8 cellular contexts compared by ENCODE assay signal in the genomic region with DNA sequence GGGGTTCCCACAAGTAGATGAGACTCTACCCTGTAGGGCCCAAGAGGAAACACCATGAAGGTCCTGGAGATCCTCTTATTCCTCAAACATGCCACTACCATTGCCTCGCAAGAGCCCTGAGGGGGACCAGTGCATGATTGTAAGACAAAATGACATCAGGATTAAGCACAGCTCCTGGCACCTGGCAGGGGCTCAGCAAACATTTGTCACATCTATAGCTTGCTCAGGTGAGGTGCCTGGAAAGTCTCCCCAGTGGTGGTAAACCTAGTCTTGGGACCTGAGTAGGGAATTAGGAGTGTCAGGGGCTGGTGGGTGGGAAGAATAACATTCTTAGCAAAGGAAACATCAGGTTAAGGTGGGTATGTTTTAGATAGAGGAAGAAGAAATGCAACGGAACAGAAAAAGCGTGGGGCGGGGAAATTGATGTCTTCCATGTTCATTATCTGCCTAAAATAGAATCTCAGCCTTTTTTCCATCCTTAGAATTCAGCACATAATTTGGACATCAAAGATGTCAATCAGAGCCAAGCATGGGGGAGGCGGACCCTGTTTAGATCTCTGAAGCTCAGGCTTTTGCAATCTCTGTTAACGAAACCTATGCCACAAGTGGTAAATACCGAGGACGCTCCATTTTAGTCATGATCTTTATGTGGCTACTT. TPM values are rescaled to one million over a fixed set of nuclear protein-coding genes. Genes with fewer than 3 reads are reported as not detected.
DNase-seq lines count a peak whose midpoint lies in the region; ATAC-seq and TF ChIP-seq lines count a peak whose summit lies in the region.

No MANE protein-coding gene starts in this region.

- H3K9me3 Mint-ChIP-seq in CD4-positive, alpha-beta T cell = no peaks in the 10 kb centered on the region
- no peaks in the 10 kb centered on the region for H3K9me3 Mint-ChIP-seq in memory B cell

- no peak for DNase-seq in CD4-positive, alpha-beta T cell
- DNase-seq in Karpas-422 (no peak), body of pancreas (peak in 1 of 4 donors; percentile 19), memory B cell (ENCODE audit: low spot score in 2 of 2) (no peak), aorta (no peak), EL (no peak), HT-29 (ENCODE audit: low spot score) (no peak), ecto neural progenitor cell (ENCODE audit: low spot score) (no peak)

- CTCF ChIA-PET in CD4-positive, alpha-beta T cell (lab: Charles Lee) = interaction anchor here (1.2 to 1.5 kb wide), 3 partner anchors 21 to 203 kb away, joined by 3 to 5 read pairs (median 4); a partner anchor contains a TSS

- no peak for ATAC-seq in CD4-positive, alpha-beta T cell (ENCODE audit: poor library complexity)
- ATAC-seq in body of pancreas (no peak), memory B cell (ENCODE audit: low read depth) (no peak), aorta (ENCODE audit: low FRiP score) (no peak)

- 10 to 20% methylated on average over 8 of the region's 8 CpGs for WGBS in body of pancreas, 2 donors
- 17 to 18% methylated on average over 8 of the region's 8 CpGs for WGBS in aorta, 2 donors

- H3K4me1 ChIP-seq in Karpas-422 (ENCODE audit: low read length) = peaks cover 10% of the 10 kb centered on the region
- peaks cover 12% of the 10 kb centered on the region for H3K4me1 ChIP-seq in body of pancreas
- H3K4me1 ChIP-seq in aorta (ENCODE audit: control insufficient read depth in 1 of 2, insufficient read depth in 2 of 2, low read length in 2 of 2) = no peaks in the 10 kb centered on the region

- peak overlapping the region; percentile 57 for H3K27ac ChIP-seq in CD4-positive, alpha-beta T cell (ENCODE audit: low read depth, low read length)
- no peak overlapping the region for H3K27ac ChIP-seq in Karpas-422 (ENCODE audit: low read length)
- H3K27ac ChIP-seq in body of pancreas = peak overlapping the region in 3 of 4 donors; percentile 65 to 88 (median 86)
- H3K27ac ChIP-seq in aorta (ENCODE audit: low read depth in 1 of 2, low read length in 2 of 2) = no peak overlapping the region

- no peaks in the 10 kb centered on the region for H4K20me1 ChIP-seq in Karpas-422 (ENCODE audit: insufficient read depth, low read depth, low read length)

- no peaks in the 10 kb centered on the region for H3K36me3 Mint-ChIP-seq in CD4-positive, alpha-beta T cell (ENCODE audit: low read depth)
- peaks cover 4% of the 10 kb centered on the region for H3K36me3 Mint-ChIP-seq in memory B cell

- peak overlapping the region; percentile 60 for H3K9ac ChIP-seq in Karpas-422 (ENCODE audit: low read length)

- TF ChIP-seq POLR2A in body of pancreas (IDR thresholded peaks at IDR 0.05) = no peak

- peaks cover 14% of the 10 kb centered on the region for H3K4me1 Mint-ChIP-seq in CD4-positive, alpha-beta T cell (ENCODE audit: low read depth)
- H3K4me1 Mint-ChIP-seq in memory B cell = peaks cover 28% of the 10 kb centered on the region

- H3K4me2 ChIP-seq in Karpas-422 (ENCODE audit: low read depth, low read length, poor library complexity, severe bottlenecking) = peak overlapping the region; percentile 90

- no peaks in the 10 kb centered on the region for H3K79me2 ChIP-seq in Karpas-422 (ENCODE audit: low read length)

- peak overlapping the region; percentile 79 for H3K27ac Mint-ChIP-seq in CD4-positive, alpha-beta T cell
- H3K27ac Mint-ChIP-seq in memory B cell = peak overlapping the region; percentile 95

- no peaks in the 10 kb centered on the region for H3K27me3 ChIP-seq in CD4-positive, alpha-beta T cell (ENCODE audit: control insufficient read depth, insufficient read depth, low read length)
- H3K27me3 ChIP-seq in Karpas-422 (ENCODE audit: low read length) (no peaks in the 10 kb centered on the region), body of pancreas (no peaks in the 10 kb centered on the region), aorta (ENCODE audit: control insufficient read depth in 1 of 2, insufficient read depth in 2 of 2, low read length in 1 of 2) (no peaks in the 10 kb centered on the region)

- intact Hi-C loops in CD4-positive, alpha-beta T cell (cut with DNase I, micrococcal nuclease) = no loop called here
- intact Hi-C loops in body of pancreas (cut with DNase I) = no loop called here
- intact Hi-C loops in aorta (cut with DNase I) = loop anchor here in 1 of 2 donors (5.0 kb wide), 1 partner anchor 133 kb away; a partner anchor contains a TSS

- H3K4me3 ChIP-seq in Karpas-422 (ENCODE audit: low read length) = peak overlapping the region; percentile 64
- peak overlapping the region in 1 of 2 donors; percentile 31 for H3K4me3 ChIP-seq in body of pancreas
- H3K4me3 ChIP-seq in aorta (ENCODE audit: low read length in 2 of 2) = peak overlapping the region; percentile 80 to 94

- POLR2A ChIA-PET in CD4-positive, alpha-beta T cell (lab: Charles Lee) = interaction anchor here (1.1 to 1.8 kb wide), 3 partner anchors 34 to 128 kb away, joined by 3 to 7 read pairs (median 3); no protein-coding TSS in a partner anchor

- H3K9me2 ChIP-seq in Karpas-422 (replicated peaks; ENCODE audit: insufficient read depth, low read length) = no peaks in the 10 kb centered on the region

- H3K27me3 Mint-ChIP-seq in CD4-positive, alpha-beta T cell = no peaks in the 10 kb centered on the region
- no peaks in the 10 kb centered on the region for H3K27me3 Mint-ChIP-seq in memory B cell

- peak overlapping the region; percentile 91 for H2AFZ ChIP-seq in Karpas-422 (ENCODE audit: low read length)

- peak overlapping the region; percentile 80 for H3K4me3 Mint-ChIP-seq in CD4-positive, alpha-beta T cell
- H3K4me3 Mint-ChIP-seq in memory B cell = peak overlapping the region; percentile 95

- TF ChIP-seq CTCF in CD4-positive, alpha-beta T cell (IDR thresholded peaks at IDR 0.05) = no peak
- no peak for TF ChIP-seq CTCF in body of pancreas (IDR thresholded peaks at IDR 0.05)

- H3K36me3 ChIP-seq in Karpas-422 (ENCODE audit: insufficient read depth, low read length) (no peaks in the 10 kb centered on the region), body of pancreas (replicated peaks in 1 of 2; ENCODE audit: insufficient read depth in 1 of 2, low read depth in 2 of 2) (no peaks in the 10 kb centered on the region), aorta (ENCODE audit: control insufficient read depth in 1 of 2, insufficient read depth in 2 of 2, low read length in 1 of 2) (no peaks in the 10 kb centered on the region)

- H3K9me3 ChIP-seq in CD4-positive, alpha-beta T cell (ENCODE audit: control insufficient read depth, low read length) = no peaks in the 10 kb centered on the region
- H3K9me3 ChIP-seq in Karpas-422 (ENCODE audit: low read length) (no peaks in the 10 kb centered on the region), body of pancreas (no peaks in the 10 kb centered on the region), aorta (ENCODE audit: control insufficient read depth, low read length) (no peaks in the 10 kb centered on the region)

RNA-seq across cellular contexts. Expression of a gene that starts 0.9 kb away (rescaled TPM):
- total RNA-seq in CD4-positive, alpha-beta T cell = 1 to 10 TPM; 2.3 to 2.6 TPM
- 1.6 and 1.8 TPM in 2 replicates for total RNA-seq in Karpas-422 (2014; rRNA removed; shearing (Covaris generic); ENCODE audit: low replicate concordance)
- total RNA-seq in body of pancreas = 1 to 10 TPM; 1.6 to 4.4 TPM
- 1 to 10 TPM; 4.7 to 9.1 TPM for total RNA-seq in aorta
- 1 to 10 TPM; 2.0 to 4.8 TPM for polyA plus RNA-seq in aorta
- 0.26 and 4.2 TPM in 2 replicates for total RNA-seq in HT-29 (2014; rRNA removed; shearing (Covaris generic))

Comparison
In these comparisons a context has a peak if more than half of its experiments do, and no peak if none do; other contexts are left out.
1. H3K27ac ChIP-seq: peak in CD4-positive, alpha-beta T cell (single experiment) and body of pancreas (3 of 4); none in Karpas-422 (single experiment) and aorta (0 of 2).